14 cellular contexts compared by ENCODE assay signal in the genomic region with DNA sequence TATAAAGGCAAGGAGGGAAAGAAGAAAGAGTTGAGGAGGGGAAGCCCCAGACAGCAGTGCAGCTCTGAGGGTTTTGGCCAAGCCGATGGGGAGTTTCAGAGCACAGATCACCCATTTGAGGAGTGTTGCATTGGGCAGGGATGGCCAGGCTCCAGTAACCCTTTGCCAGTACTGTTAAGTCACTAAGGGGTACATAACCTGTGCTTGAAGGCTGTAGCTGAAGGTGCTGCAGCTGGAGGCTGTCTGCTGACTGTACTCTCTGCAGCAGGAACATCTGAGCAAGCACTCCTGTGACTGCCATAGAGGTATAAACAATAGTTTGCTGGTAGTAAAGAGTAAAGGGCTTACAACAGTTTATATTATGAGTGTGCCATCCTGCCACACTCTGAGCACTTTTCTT.
DNase-seq lines count a peak whose midpoint lies in the region; FAIRE-seq and TF ChIP-seq lines count a peak whose summit lies in the region.
"Had no signal": no experiment of that assay in that cellular context is flagged by ENCODE, and none has a peak within 500 bp of the region (broad histone marks: within the 10 kb centered on the region; RNA-seq: fewer than 3 reads in every experiment).

No MANE protein-coding gene starts in this region.

- H2AK5ac ChIP-seq in H1 (ENCODE audit: low read depth, low read length) (no peak overlapping the region), neuronal stem cell (ENCODE audit: low read depth, low read length) (no peak overlapping the region)

- H3K56ac ChIP-seq in H1 (replicated peaks; ENCODE audit: insufficient read length, low read depth, low read length): no peak overlapping the region

- CTCF ChIA-PET in H1 (lab: Charles Lee; ENCODE audit: partially characterized antibody): interaction anchor here (1.0 kb wide), 1 partner anchor 63 kb away, joined by 4 read pairs; no protein-coding TSS in a partner anchor

- peak; percentile 2 for DNase-seq in ELF-1 (ENCODE audit: low read depth, low spot score)
- DNase-seq in HAP-1 (ENCODE audit: low spot score in 2 of 2): peak; percentile 9 to 29
- DNase-seq in H1 (ENCODE audit: low read depth in 1 of 2, low spot score in 2 of 2): no peak
- no peak for DNase-seq in neuronal stem cell (ENCODE audit: low spot score)
- no peak for DNase-seq in tibial nerve (ENCODE audit: low spot score in 2 of 2)
- no peak for DNase-seq in urothelium cell line (ENCODE audit: low spot score)
- DNase-seq in activated CD8-positive, alpha-beta memory T cell treated with anti-CD3 and anti-CD28 coated beads, Interleukin-2, amount 50 U/mL, for 4 hours: no peak
- DNase-seq: 8988T; CD4-positive, CD25-positive, alpha-beta regulatory T cell; DMS53; GM23248 had no signal

- H3K9me3 ChIP-seq in HAP-1 (no peaks in the 10 kb centered on the region), H1 (ENCODE audit: insufficient read depth in 2 of 2, low read depth in 1 of 2, low read length in 1 of 2) (no peaks in the 10 kb centered on the region), neuronal stem cell (replicated peaks in 1 of 2; ENCODE audit: control insufficient read depth in 2 of 2, insufficient read depth in 1 of 2, low read depth in 1 of 2, low read length in 2 of 2) (no peaks in the 10 kb centered on the region), tibial nerve (no peaks in the 10 kb centered on the region)
- H3K9me3 ChIP-seq: BLaER1 treated with 17β-estradiol and CSF1 and Interleukin-3, amounts not matched to agents 10 nM and 100 nM had no signal

- no peak overlapping the region for H2BK20ac ChIP-seq in H1 (ENCODE audit: low read length)

- in situ Hi-C loops in HAP-1 (cut with MboI; ENCODE audit: low sequenced_read_pairs): no loop called here

- H3K27me3 ChIP-seq in HAP-1 (ENCODE audit: low read depth) (no peaks in the 10 kb centered on the region), H1 (replicated peaks in 1 of 4; ENCODE audit: control insufficient read depth in 3 of 4, extremely low read depth in 1 of 4, insufficient read depth in 3 of 4, low read length in 3 of 4) (no peaks in the 10 kb centered on the region), neuronal stem cell (ENCODE audit: control insufficient read depth in 3 of 3, insufficient read depth in 3 of 3, low read depth in 1 of 3, low read length in 3 of 3) (no peaks in the 10 kb centered on the region), tibial nerve (no peaks in the 10 kb centered on the region)
- H3K27me3 ChIP-seq: BLaER1 treated with 17β-estradiol and CSF1 and Interleukin-3, amounts not matched to agents 10 nM and 100 nM had no signal

- TF ChIP-seq POLR2A in H1 (IDR thresholded peaks at IDR 0.05; ENCODE audit: control extremely low read depth in 1 of 2, low read depth in 2 of 2, low read length in 2 of 2) (no peak), tibial nerve (IDR thresholded peaks at IDR 0.05) (no peak)

- H4K91ac ChIP-seq in H1 (replicated peaks; ENCODE audit: insufficient read length, low read length): no peak overlapping the region
- no peak overlapping the region for H4K91ac ChIP-seq in neuronal stem cell (ENCODE audit: low read depth, low read length, poor library complexity)

- H3K36me3 ChIP-seq in HAP-1 (replicated peaks): no peaks in the 10 kb centered on the region
- no peaks in the 10 kb centered on the region for H3K36me3 ChIP-seq in H1 (ENCODE audit: control insufficient read depth in 2 of 4, insufficient read depth in 4 of 4, low read length in 3 of 4)
- H3K36me3 ChIP-seq in neuronal stem cell (replicated peaks in 1 of 2; ENCODE audit: control insufficient read depth in 2 of 2, insufficient read depth in 2 of 2, low read length in 2 of 2): no peaks in the 10 kb centered on the region
- no peaks in the 10 kb centered on the region for H3K36me3 ChIP-seq in tibial nerve

- no peaks in the 10 kb centered on the region; the same call in 1 of the 2 replicates for H3K23me2 ChIP-seq in H1 (ENCODE audit: low read depth, low read length)

- TF ChIP-seq RAD21 in H1 (IDR thresholded peaks at IDR 0.05 in 1 of 2, conservative IDR thresholded peaks at IDR 0.05 in 1 of 2; ENCODE audit: low read depth in 2 of 2, low read length in 2 of 2): no peak

- no peak for FAIRE-seq in H1 (lab: Jason Lieb, UNC)
- no peak for FAIRE-seq in urothelium cell line (lab: Jason Lieb, UNC)
- FAIRE-seq: GM12878, GM18507 had no signal

- H3K79me2 ChIP-seq in H1 (ENCODE audit: control insufficient read depth in 1 of 2, insufficient read depth in 2 of 2, low read length in 2 of 2): no peaks in the 10 kb centered on the region

- H2BK120ac ChIP-seq in H1 (replicated peaks; ENCODE audit: low read depth, low read length) (no peak overlapping the region), neuronal stem cell (ENCODE audit: low read depth, low read length) (no peak overlapping the region)

- H3K4ac ChIP-seq in H1 (replicated peaks; ENCODE audit: insufficient read length, low read depth, low read length): no peak overlapping the region
- no peak overlapping the region for H3K4ac ChIP-seq in neuronal stem cell (ENCODE audit: low read length)

- H3K79me1 ChIP-seq in H1 (ENCODE audit: low read depth, low read length): no peaks in the 10 kb centered on the region
- H3K79me1 ChIP-seq in neuronal stem cell (ENCODE audit: low read depth, low read length): no peaks in the 10 kb centered on the region

- POLR2A ChIA-PET in H1 (lab: Charles Lee; ENCODE audit: partially characterized antibody): no interaction called here

- H3K4me3 ChIP-seq in HAP-1 (no peak overlapping the region), H1 (ENCODE audit: extremely low read depth in 1 of 4, insufficient read depth in 2 of 4, low read depth in 3 of 4, low read length in 4 of 4) (no peak overlapping the region), neuronal stem cell (ENCODE audit: low read length in 2 of 2) (no peak overlapping the region), tibial nerve (no peak overlapping the region)
- H3K4me3 ChIP-seq: BLaER1 treated with 17β-estradiol and CSF1 and Interleukin-3, amounts not matched to agents 10 nM and 100 nM; GM12878; GM23248 had no signal

- H2BK15ac ChIP-seq in H1 (ENCODE audit: low read length) (no peak overlapping the region), neuronal stem cell (ENCODE audit: low read length) (no peak overlapping the region)

- no peak overlapping the region for H3K14ac ChIP-seq in H1 (ENCODE audit: insufficient read length)
- H3K14ac ChIP-seq in neuronal stem cell (ENCODE audit: low read length): no peak overlapping the region

- no peak overlapping the region for H2BK5ac ChIP-seq in H1 (ENCODE audit: low read depth, low read length)
- H2BK5ac ChIP-seq in neuronal stem cell (ENCODE audit: low read length): no peak overlapping the region

- TF ChIP-seq CTCF in H1 (IDR thresholded peaks at IDR 0.05; ENCODE audit: control extremely low read depth in 1 of 3, insufficient read depth in 1 of 3, low read depth in 1 of 3, low read length in 3 of 3) (no peak), tibial nerve (IDR thresholded peaks at IDR 0.05) (no peak)

- no peak for TF ChIP-seq EP300 in H1 (IDR thresholded peaks at IDR 0.05; ENCODE audit: borderline replicate concordance in 1 of 2, low read depth in 2 of 2, low read length in 2 of 2)
- no peak for TF ChIP-seq EP300 in tibial nerve (IDR thresholded peaks at IDR 0.05)

- H3K4me1 ChIP-seq in HAP-1 (peaks cover 36% of the 10 kb centered on the region), H1 (replicated peaks in 1 of 4; ENCODE audit: control insufficient read depth in 3 of 4, insufficient read depth in 4 of 4, low read length in 3 of 4) (peaks cover 0 to 3% (median under 1%) of the 10 kb centered on the region in 4 experiments; a peak in 1 of 7 replicates), neuronal stem cell (ENCODE audit: control insufficient read depth in 2 of 2, insufficient read depth in 1 of 2, low read depth in 1 of 2, low read length in 2 of 2) (peaks cover 7 to 25% of the 10 kb centered on the region in 2 donors), tibial nerve (peaks cover 0 to 4% (median 0%) of the 10 kb centered on the region in 4 donors)
- H3K4me1 ChIP-seq: BLaER1 treated with 17β-estradiol and CSF1 and Interleukin-3, amounts not matched to agents 10 nM and 100 nM had no signal

- no peak overlapping the region for H4K8ac ChIP-seq in H1 (ENCODE audit: extremely low read depth, insufficient read depth, low read length)
- H4K8ac ChIP-seq in neuronal stem cell (ENCODE audit: low read depth, low read length): no peak overlapping the region

- no peak overlapping the region for H3K23ac ChIP-seq in H1 (ENCODE audit: insufficient read length)
- H3K23ac ChIP-seq in neuronal stem cell (ENCODE audit: low read depth, low read length, poor library complexity): no peak overlapping the region

- H4K5ac ChIP-seq in H1 (ENCODE audit: insufficient read length, low read depth, low read length): no peak overlapping the region

- H3K4me2 ChIP-seq in H1 (ENCODE audit: insufficient read depth in 1 of 2, low read depth in 2 of 2, low read length in 2 of 2) (no peak overlapping the region), neuronal stem cell (ENCODE audit: insufficient read depth, low read length, poor library complexity, severe bottlenecking) (no peak overlapping the region)
- H3K4me2 ChIP-seq: BLaER1 treated with 17β-estradiol and CSF1 and Interleukin-3, amounts not matched to agents 10 nM and 100 nM had no signal

- H2BK12ac ChIP-seq in H1 (ENCODE audit: low read depth, low read length) (no peak overlapping the region), neuronal stem cell (ENCODE audit: low read length) (no peak overlapping the region)

- H2AFZ ChIP-seq in H1 (ENCODE audit: low read length) (peak overlapping the region; percentile 92), neuronal stem cell (ENCODE audit: low read length) (peak overlapping the region; percentile 43)
- H2AFZ ChIP-seq: GM23248 had no signal

- WGBS in H1 (ENCODE audit: extremely low coverage in 1 of 2, insufficient coverage in 1 of 2, insufficient read length in 1 of 2, insufficient replicate concordance in 2 of 2, low coverage in 1 of 2, low lambda C conversion rate in 2 of 2, missing lambda C conversion rate in 1 of 2), 2 experiments: 83% methylated on average over 1 of the region's 1 CpG; no CpG with 5 or more reads in 1 of the 2 experiments
- WGBS in neuronal stem cell (ENCODE audit: extremely low coverage in 2 of 2, insufficient read length in 2 of 2, insufficient replicate concordance in 1 of 2), 2 donors: no CpG with 5 or more reads among the region's 1 CpG
- WGBS in tibial nerve, 2 donors: 57 to 67% methylated on average over 1 of the region's 1 CpG

- H3K18ac ChIP-seq in H1 (ENCODE audit: extremely low read depth, low read length): no peak overlapping the region
- H3K18ac ChIP-seq in neuronal stem cell (ENCODE audit: low read length): peak overlapping the region; percentile 20

- no peak overlapping the region for H3K9ac ChIP-seq in H1 (replicated peaks in 1 of 4; ENCODE audit: extremely low read depth in 1 of 4, low read depth in 3 of 4, low read length in 3 of 4)
- H3K9ac ChIP-seq in neuronal stem cell (ENCODE audit: low read depth, low read length, poor library complexity): peak overlapping the region; percentile 0
- H3K9ac ChIP-seq: BLaER1 treated with 17β-estradiol and CSF1 and Interleukin-3, amounts not matched to agents 10 nM and 100 nM; GM23248 had no signal

- H3K27ac ChIP-seq in H1 (ENCODE audit: low read depth, low read length) (no peak overlapping the region), neuronal stem cell (replicated peaks; ENCODE audit: low read length) (no peak overlapping the region), tibial nerve (no peak overlapping the region)
- H3K27ac ChIP-seq: BLaER1 treated with 17β-estradiol and CSF1 and Interleukin-3, amounts not matched to agents 10 nM and 100 nM; GM23248 had no signal

- no peaks in the 10 kb centered on the region for H4K20me1 ChIP-seq in H1 (replicated peaks in 1 of 2; ENCODE audit: control insufficient read depth in 1 of 2, insufficient read depth in 2 of 2, low read length in 2 of 2)
- H4K20me1 ChIP-seq: BLaER1 treated with 17β-estradiol and CSF1 and Interleukin-3, amounts not matched to agents 10 nM and 100 nM had no signal

Comparison
In these comparisons a context has a peak if more than half of its experiments do, and no peak if none do; other contexts are left out.
1. DNase-seq: peak in ELF-1 (single experiment) and HAP-1 (2 of 2); none in H1 (0 of 2), neuronal stem cell (single experiment), tibial nerve (0 of 2), urothelium cell line (single experiment) and activated CD8-positive, alpha-beta memory T cell treated with anti-CD3 and anti-CD28 coated beads, Interleukin-2, amount 50 U/mL, for 4 hours (single experiment).